Comparison of ENCODE assay signal across 10 cellular contexts in genomic region chr2:177143444-177143843, GRCh38.
DNase-seq lines count a peak whose midpoint lies in the region; ATAC-seq and TF ChIP-seq lines count a peak whose summit lies in the region.
"Had no signal": no experiment of that assay in that cellular context is flagged by ENCODE, and none has a peak within 500 bp of the region (broad histone marks: within the 10 kb centered on the region; RNA-seq: fewer than 3 reads in every experiment).

No MANE protein-coding gene starts in this region.

- H3K27me3 ChIP-seq in BE2C (no peaks in the 10 kb centered on the region), brain microvascular endothelial cell (replicated peaks) (peaks cover 8% of the 10 kb centered on the region)

- H3K36me3 ChIP-seq in BE2C (no peaks in the 10 kb centered on the region), brain microvascular endothelial cell (replicated peaks) (no peaks in the 10 kb centered on the region)

- in situ Hi-C loops in brain microvascular endothelial cell (cut with HindIII; ENCODE audit: low pct_ligation_motif_present, low sequenced_read_pairs), result loop anchor here (25.0 kb wide), 1 partner anchor 481 kb away; no protein-coding TSS in a partner anchor

- H3K27ac ChIP-seq in brain microvascular endothelial cell, result no peak overlapping the region

- TF ChIP-seq CTCF in BE2C (IDR thresholded peaks at IDR 0.05; ENCODE audit: low read depth, low read length), result no peak
- peak; percentile 15 for TF ChIP-seq CTCF in brain microvascular endothelial cell (IDR thresholded peaks at IDR 0.05; ENCODE audit: low read depth, low read length, missing control alignments)

- H3K9me3 ChIP-seq in BE2C, result no peaks in the 10 kb centered on the region

- H3K4me3 ChIP-seq in BE2C (ENCODE audit: low read depth, low read length) (no peak overlapping the region), brain microvascular endothelial cell (ENCODE audit: low read depth, low read length) (no peak overlapping the region)

- H3K4me1 ChIP-seq in BE2C, result no peaks in the 10 kb centered on the region

- DNase-seq in BE2C (peak; percentile 22), HT-29 (ENCODE audit: low spot score) (peak; percentile 19), brain microvascular endothelial cell (peak; percentile 56), kidney tubule cell (ENCODE audit: low spot score) (peak; percentile 84), nucleus accumbens (lab: John Stamatoyannopoulos, UW) (no peak)
- DNase-seq: NCI-H774 had no signal

- ATAC-seq in HG03378 (IDR thresholded peaks at IDR 0.05; ENCODE audit: unreplicated experiment), result no peak
- no peak for ATAC-seq in GM18907 (IDR thresholded peaks at IDR 0.05; ENCODE audit: unreplicated experiment)
- no peak for ATAC-seq in GM19467 (IDR thresholded peaks at IDR 0.05; ENCODE audit: unreplicated experiment)
- ATAC-seq: stimulated activated effector memory CD8-positive, alpha-beta T cell treated with anti-CD3 and anti-CD28 coated beads, Interleukin-12 subunit alpha, Interleukin-12 subunit beta, amount 100 ng/mL, for 72 hours had no signal

Comparison
In these comparisons a context has a peak if more than half of its experiments do, and no peak if none do; other contexts are left out.
1. DNase-seq: peak in BE2C (single experiment), HT-29 (single experiment), brain microvascular endothelial cell (single experiment) and kidney tubule cell (single experiment); none in nucleus accumbens (0 of 56).